ENCODE assay signal across 11 cellular contexts in the genomic region with DNA sequence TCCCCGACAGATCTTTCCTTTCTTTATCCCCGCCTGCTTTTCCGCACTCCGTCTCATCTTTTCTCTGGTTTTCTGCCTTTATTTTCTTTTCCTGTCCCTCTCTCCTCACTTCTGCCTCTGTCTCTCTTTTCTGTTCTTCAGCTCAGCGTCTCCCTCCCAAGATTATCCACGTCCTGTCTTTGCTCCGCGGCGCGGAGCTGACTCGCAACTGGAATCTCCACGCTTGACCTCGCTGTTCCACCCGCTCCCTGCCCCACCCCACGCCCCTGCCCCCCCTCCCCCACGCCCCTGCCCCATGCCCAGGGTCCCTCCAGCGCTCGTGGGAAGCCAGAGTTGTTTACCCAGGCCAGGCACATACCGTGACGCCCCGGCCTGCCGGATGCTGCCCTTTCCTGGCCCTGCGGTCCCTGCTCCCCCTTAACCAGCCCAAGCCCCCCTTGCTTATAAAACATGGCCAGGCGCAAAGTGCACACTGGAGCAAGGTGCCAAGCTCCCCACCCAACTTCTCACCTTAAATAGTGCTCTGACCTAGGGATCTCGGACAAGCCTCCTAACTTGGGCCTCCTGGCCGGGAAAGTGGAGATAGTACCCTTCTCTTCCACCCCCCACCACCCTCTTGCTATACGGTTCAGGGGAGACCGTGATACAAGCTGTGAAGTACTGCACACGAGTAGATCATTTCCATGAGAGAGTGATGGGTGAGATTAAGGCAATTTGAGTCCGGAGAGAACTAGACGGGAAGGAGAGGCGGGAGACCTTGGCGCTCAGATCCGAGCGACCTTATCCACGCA. TPM values are rescaled to one million over a fixed set of nuclear protein-coding genes. Genes with fewer than 3 reads are reported as not detected.
DNase-seq lines count a peak whose midpoint lies in the region; ATAC-seq and TF ChIP-seq lines count a peak whose summit lies in the region.
"Had no signal": no experiment of that assay in that cellular context is flagged by ENCODE, and none has a peak within 500 bp of the region (broad histone marks: within the 10 kb centered on the region; RNA-seq: fewer than 3 reads in every experiment).

No MANE protein-coding gene starts in this region.

- H3K56ac ChIP-seq in H9 (ENCODE audit: insufficient read length, low read depth, low read length) = no peak overlapping the region

- no peak overlapping the region for H4K91ac ChIP-seq in H9 (ENCODE audit: insufficient read length, low read depth, low read length)

- H3K23me2 ChIP-seq in H9 (ENCODE audit: insufficient read length, low read depth, low read length, poor library complexity, severe bottlenecking) = peaks cover 30% of the 10 kb centered on the region

- no peak for ATAC-seq in CD4-positive, CD25-positive, alpha-beta regulatory T cell (ENCODE audit: low read depth in 2 of 2)
- ATAC-seq in naive thymus-derived CD8-positive, alpha-beta T cell = no peak
- ATAC-seq: sciatic nerve had no signal

- no peak overlapping the region for H3K4ac ChIP-seq in H9 (ENCODE audit: low read depth, low read length)

- H2BK20ac ChIP-seq in H9 (ENCODE audit: low read depth, low read length, poor library complexity, severe bottlenecking) = no peak overlapping the region

- H2BK5ac ChIP-seq in H9 (ENCODE audit: insufficient read length, low read length) = no peak overlapping the region

- TF ChIP-seq CTCF in H9 (conservative IDR thresholded peaks at IDR 0.05) (no peak), coronary artery (IDR thresholded peaks at IDR 0.05) (no peak)

- H4K20me1 ChIP-seq in H9 (ENCODE audit: control insufficient read depth, insufficient read depth, insufficient read length) = no peaks in the 10 kb centered on the region

- H3K27me3 ChIP-seq in CD4-positive, CD25-positive, alpha-beta regulatory T cell (ENCODE audit: control insufficient read depth, insufficient read depth, low read length) = peaks cover 53% of the 10 kb centered on the region
- peaks cover 72% of the 10 kb centered on the region for H3K27me3 ChIP-seq in H9 (ENCODE audit: insufficient read depth, low read length)

- H3K9me3 Mint-ChIP-seq in CD4-positive, CD25-positive, alpha-beta regulatory T cell = peaks cover 0 to 2% (median 0%) of the 10 kb centered on the region in 7 donors
- peaks cover 0 to 8% of the 10 kb centered on the region in 2 experiments; a peak in 2 of 5 replicates for H3K9me3 Mint-ChIP-seq in H9
- H3K9me3 Mint-ChIP-seq in naive thymus-derived CD8-positive, alpha-beta T cell = no peaks in the 10 kb centered on the region

- peak overlapping the region; percentile 16 for H3K4me2 ChIP-seq in H9 (ENCODE audit: insufficient read depth, insufficient read length, low read length)

- H2AK5ac ChIP-seq in H9 (ENCODE audit: insufficient read length, low read length) = no peak overlapping the region

- no peak overlapping the region for H3K14ac ChIP-seq in H9 (ENCODE audit: insufficient read depth, low read length)

- POLR2A ChIA-PET in naive thymus-derived CD8-positive, alpha-beta T cell (lab: Charles Lee) = interaction anchor here (0.9 to 1.4 kb wide), 2 partner anchors 11 to 16 kb away, joined by 3 to 4 read pairs; a partner anchor contains a TSS

- no peak overlapping the region for H4K5ac ChIP-seq in H9 (ENCODE audit: insufficient read length, low read depth, low read length)

- H3K36me3 ChIP-seq in CD4-positive, CD25-positive, alpha-beta regulatory T cell (ENCODE audit: control insufficient read depth, insufficient read depth, low read length) = no peaks in the 10 kb centered on the region

- peaks cover 66% of the 10 kb centered on the region for H3K4me1 ChIP-seq in CD4-positive, CD25-positive, alpha-beta regulatory T cell (ENCODE audit: control insufficient read depth, insufficient read depth, low read length, poor library complexity, severe bottlenecking)
- H3K4me1 ChIP-seq in H9 (ENCODE audit: insufficient read depth, low read length) = peaks cover 7% of the 10 kb centered on the region; the same call in 1 of the 2 replicates

- H3K23ac ChIP-seq in H9 (ENCODE audit: insufficient read length, low read depth, low read length) = no peak overlapping the region

- H3K4me1 Mint-ChIP-seq in CD4-positive, CD25-positive, alpha-beta regulatory T cell = peaks cover 8 to 78% (median 39%) of the 10 kb centered on the region in 4 donors
- H3K4me1 Mint-ChIP-seq in H9 = peaks cover 73 to 84% of the 10 kb centered on the region in 2 experiments
- H3K4me1 Mint-ChIP-seq in naive thymus-derived CD8-positive, alpha-beta T cell = peaks cover 31 to 79% (median 72%) of the 10 kb centered on the region in 4 donors

- in situ Hi-C loops in KBM-7 (cut with MboI; ENCODE audit: low pct_unique_long_range_greater_than_20kb, low sequenced_read_pairs) = no loop called here

- peak overlapping the region; percentile 44 for H3K4me3 ChIP-seq in CD4-positive, CD25-positive, alpha-beta regulatory T cell (ENCODE audit: low read depth, low read length)
- H3K4me3 ChIP-seq in coronary artery = peak overlapping the region; percentile 51

- H3K27ac ChIP-seq in CD4-positive, CD25-positive, alpha-beta regulatory T cell (ENCODE audit: insufficient read depth, low read length, poor library complexity, severe bottlenecking) = no peak overlapping the region
- H3K27ac ChIP-seq in H9 (ENCODE audit: insufficient read length, low read depth, low read length) = no peak overlapping the region
- no peak overlapping the region for H3K27ac ChIP-seq in coronary artery

- no peak overlapping the region for H2BK12ac ChIP-seq in H9 (ENCODE audit: insufficient read length, low read depth, low read length)

- H4K8ac ChIP-seq in H9 (replicated peaks; ENCODE audit: insufficient read length, low read depth, low read length) = no peak overlapping the region

- H3T11ph ChIP-seq in H9 (ENCODE audit: low read length) = no peak overlapping the region

- H3K27ac Mint-ChIP-seq in CD4-positive, CD25-positive, alpha-beta regulatory T cell = peak overlapping the region in 1 of 3 donors; percentile 55
- no peak overlapping the region for H3K27ac Mint-ChIP-seq in H9
- peak overlapping the region in 3 of 10 donors; percentile 60 to 90 (median 85) for H3K27ac Mint-ChIP-seq in naive thymus-derived CD8-positive, alpha-beta T cell

- H3K9ac ChIP-seq in H9 (ENCODE audit: extremely low read depth, insufficient read length, low read length) = no peak overlapping the region

- no peaks in the 10 kb centered on the region for H3K9me3 ChIP-seq in CD4-positive, CD25-positive, alpha-beta regulatory T cell (ENCODE audit: control insufficient read depth in 2 of 2, low read length in 2 of 2)
- H3K9me3 ChIP-seq in H9 (ENCODE audit: control insufficient read depth, low read depth, low read length) = no peaks in the 10 kb centered on the region

- no peak overlapping the region for H2BK15ac ChIP-seq in H9 (ENCODE audit: low read depth, low read length)

- no peaks in the 10 kb centered on the region for H3K79me2 ChIP-seq in H9 (ENCODE audit: insufficient read depth, low read length)

- peak overlapping the region; percentile 61 to 84 (median 78) for H3K4me3 Mint-ChIP-seq in CD4-positive, CD25-positive, alpha-beta regulatory T cell
- H3K4me3 Mint-ChIP-seq in H9 = peak overlapping the region in 1 of 2 experiments; percentile 72; a peak in 3 of 5 replicates
- peak overlapping the region; percentile 60 to 92 (median 76) for H3K4me3 Mint-ChIP-seq in naive thymus-derived CD8-positive, alpha-beta T cell

- WGBS in H9 (ENCODE audit: extremely low coverage, insufficient read length, low lambda C conversion rate) = no CpG with 5 or more reads among the region's 36 CpGs

- peaks cover 98% of the 10 kb centered on the region for H3K27me3 Mint-ChIP-seq in CD4-positive, CD25-positive, alpha-beta regulatory T cell
- peaks cover 100% of the 10 kb centered on the region for H3K27me3 Mint-ChIP-seq in H9 (ENCODE audit: low read depth)
- peaks cover 65 to 95% (median 75%) of the 10 kb centered on the region in 5 donors for H3K27me3 Mint-ChIP-seq in naive thymus-derived CD8-positive, alpha-beta T cell

- no peaks in the 10 kb centered on the region for H3K79me1 ChIP-seq in H9 (ENCODE audit: insufficient read depth, low read depth, low read length, poor library complexity, severe bottlenecking)

- H3K18ac ChIP-seq in H9 (ENCODE audit: insufficient read length, low read depth, low read length) = no peak overlapping the region

- no peak overlapping the region for H2AFZ ChIP-seq in H9 (ENCODE audit: low read length)

- H2BK120ac ChIP-seq in H9 (ENCODE audit: low read depth, low read length, poor library complexity, severe bottlenecking) = no peak overlapping the region

- no peaks in the 10 kb centered on the region for H3K36me3 Mint-ChIP-seq in CD4-positive, CD25-positive, alpha-beta regulatory T cell
- no peaks in the 10 kb centered on the region for H3K36me3 Mint-ChIP-seq in H9 (ENCODE audit: insufficient read depth in 1 of 3, low read depth in 3 of 3)
- peaks cover 0 to 5% (median 0%) of the 10 kb centered on the region in 3 donors for H3K36me3 Mint-ChIP-seq in naive thymus-derived CD8-positive, alpha-beta T cell

- no peak for DNase-seq in CD4-positive, CD25-positive, alpha-beta regulatory T cell
- DNase-seq in H9 = peak; percentile 27
- DNase-seq in coronary artery (ENCODE audit: low spot score) = no peak
- DNase-seq in naive thymus-derived CD8-positive, alpha-beta T cell = no peak
- no peak for DNase-seq in OCI-M2 (lab: John Stamatoyannopoulos, UW; ENCODE audit: unreplicated experiment)
- DNase-seq in GM19240 (ENCODE audit: insufficient read length, low spot score) = no peak
- DNase-seq in KBM-7 = no peak
- no peak for DNase-seq in NCI-H1048 (lab: John Stamatoyannopoulos, UW)
- DNase-seq: Kasumi-1 had no signal

RNA-seq across cellular contexts. Expression of a gene that starts 4.7 kb away (rescaled TPM):
- not detected for total RNA-seq in CD4-positive, CD25-positive, alpha-beta regulatory T cell
- under 1 TPM in 3 of 4 donors, not detected in 1; 0.05 to 0.22 (median 0.05) TPM for polyA plus RNA-seq in CD4-positive, CD25-positive, alpha-beta regulatory T cell
- 0.20 and 0.22 TPM in 2 replicates for total RNA-seq in H9 (2021)
- not detected for total RNA-seq in naive thymus-derived CD8-positive, alpha-beta T cell
- not detected for polyA plus RNA-seq in naive thymus-derived CD8-positive, alpha-beta T cell
- total RNA-seq: bronchial epithelial cell, sciatic nerve had no signal

RNA-seq across cellular contexts. Expression of a gene that starts 16.2 kb away (rescaled TPM):
- total RNA-seq in CD4-positive, CD25-positive, alpha-beta regulatory T cell = 72.6 TPM
- polyA plus RNA-seq in CD4-positive, CD25-positive, alpha-beta regulatory T cell = 10 to 100 TPM; 81.2 to 89.8 (median 84.9) TPM
- 69.6 and 74.9 TPM in 2 replicates for total RNA-seq in H9 (2021)
- 10 to 100 TPM; 59.7 to 65.0 TPM for total RNA-seq in naive thymus-derived CD8-positive, alpha-beta T cell
- polyA plus RNA-seq in naive thymus-derived CD8-positive, alpha-beta T cell = 10 to 100 TPM; 64.2 to 89.7 (median 69.9) TPM
